8 cellular contexts compared by ENCODE assay signal in genomic region chr3:32374788-32375595, GRCh38. TPM values are rescaled to one million over a fixed set of nuclear protein-coding genes. Genes with fewer than 3 reads are reported as not detected.
DNase-seq lines count a peak whose midpoint lies in the region; ATAC-seq and TF ChIP-seq lines count a peak whose summit lies in the region.

No MANE protein-coding gene starts in this region.

- H3K27ac ChIP-seq in WERI-Rb-1 = no peak overlapping the region

- no peaks in the 10 kb centered on the region for H3K27me3 ChIP-seq in WERI-Rb-1 (ENCODE audit: insufficient read depth, low read depth, severe bottlenecking)

- peak; percentile 63 for ATAC-seq in GM21717 (IDR thresholded peaks at IDR 0.05; ENCODE audit: unreplicated experiment)
- peak; percentile 67 for ATAC-seq in left colon

- DNase-seq in DMS 273 treated with DMSO at 0.1 percent for 48 hours (lab: John Stamatoyannopoulos, UW) (peak; percentile 12), NCI-H1092 treated with DMSO at 0.1 percent for 48 hours (lab: John Stamatoyannopoulos, UW) (peak; percentile 27), WERI-Rb-1 (peak; percentile 59), left colon (peak in 1 of 2 donors; percentile 61), 8988T (no peak)
- peak; percentile 73 for DNase-seq in central memory CD4-positive, alpha-beta T cell
- DNase-seq in stimulated activated CD8-positive, alpha-beta memory T cell treated with anti-CD3 and anti-CD28 coated beads, Interleukin-12 subunit alpha, Interleukin-12 subunit beta, amount 100 ng/mL, for 1 hour (ENCODE audit: low read depth) = peak; percentile 54

- TF ChIP-seq CTCF in WERI-Rb-1 (IDR thresholded peaks at IDR 0.05; ENCODE audit: low read depth, low read length) = peak; percentile 54

- H3K4me3 ChIP-seq in WERI-Rb-1 (ENCODE audit: low read depth, low read length) = no peak overlapping the region

- intact Hi-C loops in left colon (cut with DNase I, micrococcal nuclease) = loop anchor here in 1 of 2 donors (2.0 to 10.0 kb wide), 2 partner anchors 94 to 280 kb away; no protein-coding TSS in a partner anchor

- no peaks in the 10 kb centered on the region for H3K36me3 ChIP-seq in WERI-Rb-1

- H3K9me3 ChIP-seq in WERI-Rb-1 (ENCODE audit: severe bottlenecking) = no peaks in the 10 kb centered on the region

RNA-seq across cellular contexts. Expression of gene CMTM7, which starts 16.7 kb away (rescaled TPM):
- total RNA-seq in left colon = 1 to 10 TPM; 5.8 to 7.4 TPM
